1 cellular context compared by ENCODE assay signal in the genomic region with DNA sequence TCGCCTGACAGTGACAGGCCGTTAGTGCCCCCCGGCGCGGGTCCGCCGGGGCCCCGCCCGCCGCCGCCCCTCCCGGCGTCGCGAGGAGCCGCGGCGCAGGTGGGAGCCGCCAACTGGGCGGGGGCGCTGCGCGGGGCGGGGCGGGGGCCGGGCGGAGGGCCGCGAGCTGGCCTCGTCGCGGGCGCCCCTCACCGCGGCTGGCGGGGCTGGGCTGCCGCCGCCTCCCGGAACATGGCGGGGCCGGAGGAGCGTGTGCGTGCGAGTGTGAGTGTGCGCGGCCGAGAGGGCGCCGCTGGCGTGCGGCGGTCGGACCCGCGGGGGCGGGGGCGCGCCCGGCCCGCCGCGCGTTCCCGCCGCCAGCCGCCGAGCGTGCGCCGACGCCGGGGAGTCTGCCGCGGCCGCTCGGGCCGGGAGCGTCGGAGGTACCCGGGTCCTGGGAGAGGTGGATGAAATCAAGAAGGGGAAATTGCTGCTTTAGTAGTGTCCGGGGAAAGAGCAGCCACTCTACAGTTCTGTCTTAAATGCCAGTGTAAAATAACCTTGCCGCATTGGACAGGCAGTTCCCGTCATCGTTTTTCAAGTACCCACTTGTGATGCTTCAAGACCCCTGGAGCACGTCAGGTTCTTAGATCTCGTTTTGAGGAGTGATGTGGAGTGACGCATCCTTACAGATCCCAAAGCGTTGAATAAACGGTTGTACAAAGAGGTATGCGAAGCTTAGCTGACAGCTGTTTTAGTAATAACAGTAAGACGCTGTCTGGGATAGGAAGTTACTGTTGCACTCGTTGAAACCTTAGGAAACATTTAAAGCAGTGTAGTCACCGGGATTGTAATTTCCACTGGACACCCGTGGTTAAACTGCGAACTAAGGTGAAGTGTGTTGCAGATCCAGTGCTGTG.
TF ChIP-seq lines count a peak whose summit lies in the region.

No MANE protein-coding gene starts in this region.

TF ChIP-seq in WTC11, 78 proteins besides CTCF, POLR2A, EP300 and RAD21 (continued from another document):
- TF ChIP-seq ERG (CRISPR knock-in tag; IDR thresholded peaks at IDR 0.05) (no peak), ZNF281 (CRISPR knock-in tag; IDR thresholded peaks at IDR 0.05) (no peak), ZNF425 (CRISPR knock-in tag; conservative IDR thresholded peaks at IDR 0.05) (no peak), GABPB1 (CRISPR knock-in tag; IDR thresholded peaks at IDR 0.05) (no peak), ZNF138 (CRISPR knock-in tag; conservative IDR thresholded peaks at IDR 0.05) (no peak), FOXJ3 (CRISPR knock-in tag; IDR thresholded peaks at IDR 0.05; ENCODE audit: borderline replicate concordance) (no peak)
